In genomic region chr14:32397871-32398640, GRCh38 we compare ENCODE assay signal across 11 cellular contexts.
DNase-seq lines count a peak whose midpoint lies in the region; ATAC-seq and TF ChIP-seq lines count a peak whose summit lies in the region.
"Had no signal": no experiment of that assay in that cellular context is flagged by ENCODE, and none has a peak within 500 bp of the region (broad histone marks: within the 10 kb centered on the region; RNA-seq: fewer than 3 reads in every experiment).

No MANE protein-coding gene starts in this region.

- CTCF ChIA-PET in HEK293 (lab: Yijun Ruan, JAX): no interaction called here

- TF ChIP-seq CTCF in HEK293 (tag by site-specific recombination; IDR thresholded peaks at IDR 0.05) (no peak), VCaP (conservative IDR thresholded peaks at IDR 0.05) (no peak), fibroblast of lung (conservative IDR thresholded peaks at IDR 0.05 in 1 of 2, IDR thresholded peaks at IDR 0.05 in 1 of 2; ENCODE audit: low read depth in 1 of 2, low read length in 2 of 2) (no peak), hepatocyte (IDR thresholded peaks at IDR 0.05; ENCODE audit: poor library complexity) (no peak)

- peak; percentile 48 to 89 for DNase-seq in fibroblast of lung (ENCODE audit: low read depth in 2 of 2)
- peak; percentile 62 for DNase-seq in skeletal muscle cell (ENCODE audit: low read depth)
- DNase-seq in activated CD8-positive, alpha-beta memory T cell treated with anti-CD3 and anti-CD28 coated beads for 24 hours: no peak
- DNase-seq in hepatocyte (ENCODE audit: low spot score): no peak
- no peak for DNase-seq in NOMO-1 (lab: John Stamatoyannopoulos, UW; ENCODE audit: unreplicated experiment in 2 of 2)
- DNase-seq: activated CD4-positive, alpha-beta T cell treated with anti-CD3 and anti-CD28 coated beads, Interleukin-2, amount 50 U/mL, for 4 hours; activated naive CD4-positive, alpha-beta T cell treated with anti-CD3 and anti-CD28 coated beads, Interleukin-2, amount 50 U/mL, for 16 hours; NCI-H2227 treated with DMSO at 0.1 percent for 48 hours had no signal

- peaks cover 3% of the 10 kb centered on the region for H3K27me3 ChIP-seq in fibroblast of lung (ENCODE audit: control insufficient read depth, insufficient read depth, low read length)
- no peaks in the 10 kb centered on the region for H3K27me3 ChIP-seq in hepatocyte

- no peak overlapping the region for H3K4me3 ChIP-seq in HEK293 (ENCODE audit: low read depth, low read length)
- no peak overlapping the region for H3K4me3 ChIP-seq in fibroblast of lung (replicated peaks in 1 of 4; ENCODE audit: control extremely low read depth in 1 of 4, insufficient read depth in 1 of 4, low read depth in 3 of 4, low read length in 4 of 4)
- H3K4me3 ChIP-seq in skeletal muscle cell (ENCODE audit: low read depth, low read length): no peak overlapping the region
- no peak overlapping the region for H3K4me3 ChIP-seq in hepatocyte

- H4K20me1 ChIP-seq in fibroblast of lung (ENCODE audit: control insufficient read depth, extremely low read depth, insufficient read depth, low read length) (no peaks in the 10 kb centered on the region), hepatocyte (ENCODE audit: insufficient read depth, poor library complexity, severe bottlenecking) (no peaks in the 10 kb centered on the region)

- H3K79me2 ChIP-seq in fibroblast of lung (ENCODE audit: control insufficient read depth, insufficient read depth, low read length) (no peaks in the 10 kb centered on the region), hepatocyte (no peaks in the 10 kb centered on the region)

- H3K4me1 ChIP-seq in HEK293 (ENCODE audit: control insufficient read depth, insufficient read depth, low read length) (peaks cover 7% of the 10 kb centered on the region), fibroblast of lung (ENCODE audit: control insufficient read depth, extremely low read depth, insufficient read depth, low read length) (no peaks in the 10 kb centered on the region), hepatocyte (ENCODE audit: insufficient read depth) (peaks cover 8% of the 10 kb centered on the region)

- POLR2A ChIA-PET in HEK293 (lab: Yijun Ruan, JAX): no interaction called here

- H3K27ac ChIP-seq in HEK293 (ENCODE audit: extremely low read depth, low read depth, low read length) (peak overlapping the region; percentile 33; the same call in 1 of the 2 replicates), VCaP (peak overlapping the region; percentile 91), fibroblast of lung (ENCODE audit: insufficient read depth, low read length) (no peak overlapping the region), hepatocyte (no peak overlapping the region)

- H3K9me2 ChIP-seq in hepatocyte (replicated peaks; ENCODE audit: insufficient read depth): no peaks in the 10 kb centered on the region

- H3K9ac ChIP-seq in fibroblast of lung (ENCODE audit: insufficient read depth, low read length): no peak overlapping the region

- H3K9me3 ChIP-seq in HEK293 (ENCODE audit: control insufficient read depth, insufficient read depth, low read depth, low read length) (no peaks in the 10 kb centered on the region), fibroblast of lung (ENCODE audit: control insufficient read depth, insufficient read depth, low read depth, low read length) (no peaks in the 10 kb centered on the region), hepatocyte (ENCODE audit: low read depth) (no peaks in the 10 kb centered on the region)

- ATAC-seq in HG03565 (IDR thresholded peaks at IDR 0.05; ENCODE audit: unreplicated experiment): no peak

- H2AFZ ChIP-seq in fibroblast of lung (ENCODE audit: low read length) (no peak overlapping the region), hepatocyte (no peak overlapping the region)

- no peaks in the 10 kb centered on the region for H3K36me3 ChIP-seq in HEK293 (ENCODE audit: control insufficient read depth in 2 of 2, insufficient read depth in 1 of 2, low read length in 2 of 2)
- H3K36me3 ChIP-seq in fibroblast of lung (ENCODE audit: control insufficient read depth, insufficient read depth, low read length): no peaks in the 10 kb centered on the region
- no peaks in the 10 kb centered on the region for H3K36me3 ChIP-seq in hepatocyte (replicated peaks; ENCODE audit: insufficient read depth, low read depth)

- no peak overlapping the region for H3K4me2 ChIP-seq in fibroblast of lung (ENCODE audit: extremely low read depth, insufficient read depth, low read length)
- H3K4me2 ChIP-seq in hepatocyte: no peak overlapping the region

TF ChIP-seq in HEK293, 187 proteins besides CTCF, POLR2A, EP300 and RAD21:
- TF ChIP-seq WT1 (tag by site-specific recombination; IDR thresholded peaks at IDR 0.05) (0 out of 2 replicates have a peak, but pooled peaks have one; percentile 30), ZFP69B (tag by site-specific recombination; IDR thresholded peaks at IDR 0.05) (no peak)

Comparison
In these comparisons a context has a peak if more than half of its experiments do, and no peak if none do; other contexts are left out.
1. H3K27ac ChIP-seq: peak in HEK293 (single experiment) and VCaP (single experiment); none in fibroblast of lung (single experiment) and hepatocyte (single experiment).
2. DNase-seq: peak in fibroblast of lung (2 of 2) and skeletal muscle cell (single experiment); none in activated CD8-positive, alpha-beta memory T cell treated with anti-CD3 and anti-CD28 coated beads for 24 hours (single experiment), hepatocyte (single experiment) and NOMO-1 (0 of 2).